1 cellular context compared by ENCODE assay signal in genomic region chr2:128309341-128310093, GRCh38.
A peak's percentile ranks its signal among the peaks of the same experiment; 100 is the strongest.
TF ChIP-seq lines count a peak whose summit lies in the region.

No MANE protein-coding gene starts in this region.

TF ChIP-seq in HepG2, 621 proteins besides CTCF, POLR2A, EP300 and RAD21 (continued from another document and continues in another):
- TF ChIP-seq, protein P1, sequence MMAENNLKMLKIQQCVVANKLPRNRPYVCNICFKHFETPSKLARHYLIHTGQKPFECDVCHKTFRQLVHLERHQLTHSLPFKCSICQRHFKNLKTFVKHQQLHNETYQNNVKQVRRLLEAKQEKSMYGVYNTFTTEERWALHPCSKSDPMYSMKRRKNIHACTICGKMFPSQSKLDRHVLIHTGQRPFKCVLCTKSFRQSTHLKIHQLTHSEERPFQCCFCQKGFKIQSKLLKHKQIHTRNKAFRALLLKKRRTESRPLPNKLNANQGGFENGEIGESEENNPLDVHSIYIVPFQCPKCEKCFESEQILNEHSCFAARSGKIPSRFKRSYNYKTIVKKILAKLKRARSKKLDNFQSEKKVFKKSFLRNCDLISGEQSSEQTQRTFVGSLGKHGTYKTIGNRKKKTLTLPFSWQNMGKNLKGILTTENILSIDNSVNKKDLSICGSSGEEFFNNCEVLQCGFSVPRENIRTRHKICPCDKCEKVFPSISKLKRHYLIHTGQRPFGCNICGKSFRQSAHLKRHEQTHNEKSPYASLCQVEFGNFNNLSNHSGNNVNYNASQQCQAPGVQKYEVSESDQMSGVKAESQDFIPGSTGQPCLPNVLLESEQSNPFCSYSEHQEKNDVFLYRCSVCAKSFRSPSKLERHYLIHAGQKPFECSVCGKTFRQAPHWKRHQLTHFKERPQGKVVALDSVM (CRISPR knock-in tag; IDR thresholded peaks at IDR 0.05), result peak; percentile 76; the same call in 1 of the 2 replicates
- TF ChIP-seq ARID2 (CRISPR knock-in tag; IDR thresholded peaks at IDR 0.05; ENCODE audit: borderline replicate concordance) (peak; percentile 100), ZNF660 (CRISPR knock-in tag; IDR thresholded peaks at IDR 0.05; ENCODE audit: borderline replicate concordance, low read depth) (peak; percentile 95; the same call in 1 of the 2 replicates), KDM5A (IDR thresholded peaks at IDR 0.05; ENCODE audit: borderline replicate concordance, low read length) (no peak), ZIK1 (CRISPR knock-in tag; IDR thresholded peaks at IDR 0.05; ENCODE audit: borderline replicate concordance, low read depth) (peak; percentile 89; the same call in 1 of the 2 replicates), THRA (CRISPR knock-in tag; IDR thresholded peaks at IDR 0.05; ENCODE audit: borderline replicate concordance) (peak; percentile 98), ZNF761 (CRISPR knock-in tag; conservative IDR thresholded peaks at IDR 0.05) (peak; percentile 98), IKZF5 (CRISPR knock-in tag; IDR thresholded peaks at IDR 0.05) (peak; percentile 99), SALL2 (CRISPR knock-in tag; IDR thresholded peaks at IDR 0.05) (peak; percentile 74; the same call in 1 of the 2 replicates), MEIS1 (CRISPR knock-in tag; IDR thresholded peaks at IDR 0.05; ENCODE audit: borderline replicate concordance) (peak; percentile 97; the same call in 1 of the 2 replicates), ZNF619 (CRISPR knock-in tag; IDR thresholded peaks at IDR 0.05) (peak; percentile 92), ZNF232 (CRISPR knock-in tag; IDR thresholded peaks at IDR 0.05; ENCODE audit: borderline replicate concordance) (peak; percentile 99), ZNF556 (CRISPR knock-in tag; IDR thresholded peaks at IDR 0.05; ENCODE audit: borderline replicate concordance) (peak; percentile 95), YEATS4 (CRISPR knock-in tag; IDR thresholded peaks at IDR 0.05; ENCODE audit: borderline replicate concordance) (peak; percentile 91), TEAD2 (CRISPR knock-in tag; IDR thresholded peaks at IDR 0.05) (peak; percentile 93), ARHGAP35 (CRISPR knock-in tag; IDR thresholded peaks at IDR 0.05; ENCODE audit: borderline replicate concordance) (peak; percentile 93; the same call in 1 of the 2 replicates), TOE1 (CRISPR knock-in tag; IDR thresholded peaks at IDR 0.05) (peak; percentile 98), NONO (IDR thresholded peaks at IDR 0.05) (no peak), NONO (CRISPR knock-in tag; conservative IDR thresholded peaks at IDR 0.05) (peak; percentile 87), ZKSCAN1 (IDR thresholded peaks at IDR 0.05; ENCODE audit: low read length) (no peak; the same call in 1 of the 2 replicates), ZNF24 (IDR thresholded peaks at IDR 0.05) (peak; percentile 45; the same call in 1 of the 2 replicates), IRF2 (CRISPR knock-in tag; IDR thresholded peaks at IDR 0.05) (peak; percentile 99), ZNF839 (CRISPR knock-in tag; IDR thresholded peaks at IDR 0.05; ENCODE audit: borderline replicate concordance) (peak; percentile 97), KDM3A (CRISPR knock-in tag; IDR thresholded peaks at IDR 0.05; ENCODE audit: low read depth) (peak; percentile 95), KAT2B (IDR thresholded peaks at IDR 0.05; ENCODE audit: borderline replicate concordance, low read depth, low read length) (no peak), IRF1 (CRISPR knock-in tag; IDR thresholded peaks at IDR 0.05; ENCODE audit: low read depth) (no peak; the same call in none of the 2 replicates), TAF1 (CRISPR knock-in tag; IDR thresholded peaks at IDR 0.05) (peak; percentile 69; the same call in 1 of the 2 replicates), ATRX (CRISPR knock-in tag; IDR thresholded peaks at IDR 0.05; ENCODE audit: borderline replicate concordance) (no peak), ZNF343 (CRISPR knock-in tag; IDR thresholded peaks at IDR 0.05) (peak; percentile 98), ZNF160 (CRISPR knock-in tag; IDR thresholded peaks at IDR 0.05) (peak; percentile 95), ZFP36 (IDR thresholded peaks at IDR 0.05; ENCODE audit: borderline replicate concordance, low read depth, low read length, partially characterized antibody) (no peak), CENPBD1 (CRISPR knock-in tag; IDR thresholded peaks at IDR 0.05; ENCODE audit: borderline replicate concordance, low read depth) (peak; percentile 93), SRY (CRISPR knock-in tag; IDR thresholded peaks at IDR 0.05) (peak; percentile 98), NR1H2 (CRISPR knock-in tag; IDR thresholded peaks at IDR 0.05; ENCODE audit: borderline replicate concordance, low read depth) (peak; percentile 97), ZNF432 (CRISPR knock-in tag; IDR thresholded peaks at IDR 0.05; ENCODE audit: borderline replicate concordance) (no peak), TARDBP (CRISPR knock-in tag; IDR thresholded peaks at IDR 0.05) (peak; percentile 99), ZNF501 (CRISPR knock-in tag; IDR thresholded peaks at IDR 0.05) (peak; percentile 100), RFX5 (IDR thresholded peaks at IDR 0.05; ENCODE audit: low read depth, low read length) (no peak), ZNF18 (CRISPR knock-in tag; IDR thresholded peaks at IDR 0.05; ENCODE audit: insufficient replicate concordance) (peak; percentile 60), ZKSCAN5 (CRISPR knock-in tag; IDR thresholded peaks at IDR 0.05) (peak; percentile 79), ZSCAN20 (CRISPR knock-in tag; IDR thresholded peaks at IDR 0.05; ENCODE audit: borderline replicate concordance) (0 out of 2 replicates have a peak, but pooled peaks have one; percentile 57), SSRP1 (CRISPR knock-in tag; IDR thresholded peaks at IDR 0.05) (peak; percentile 96; the same call in 1 of the 2 replicates)
- TF ChIP-seq, protein P2, sequence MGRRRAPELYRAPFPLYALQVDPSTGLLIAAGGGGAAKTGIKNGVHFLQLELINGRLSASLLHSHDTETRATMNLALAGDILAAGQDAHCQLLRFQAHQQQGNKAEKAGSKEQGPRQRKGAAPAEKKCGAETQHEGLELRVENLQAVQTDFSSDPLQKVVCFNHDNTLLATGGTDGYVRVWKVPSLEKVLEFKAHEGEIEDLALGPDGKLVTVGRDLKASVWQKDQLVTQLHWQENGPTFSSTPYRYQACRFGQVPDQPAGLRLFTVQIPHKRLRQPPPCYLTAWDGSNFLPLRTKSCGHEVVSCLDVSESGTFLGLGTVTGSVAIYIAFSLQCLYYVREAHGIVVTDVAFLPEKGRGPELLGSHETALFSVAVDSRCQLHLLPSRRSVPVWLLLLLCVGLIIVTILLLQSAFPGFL (CRISPR knock-in tag; IDR thresholded peaks at IDR 0.05), result no peak
- TF ChIP-seq, protein P3, sequence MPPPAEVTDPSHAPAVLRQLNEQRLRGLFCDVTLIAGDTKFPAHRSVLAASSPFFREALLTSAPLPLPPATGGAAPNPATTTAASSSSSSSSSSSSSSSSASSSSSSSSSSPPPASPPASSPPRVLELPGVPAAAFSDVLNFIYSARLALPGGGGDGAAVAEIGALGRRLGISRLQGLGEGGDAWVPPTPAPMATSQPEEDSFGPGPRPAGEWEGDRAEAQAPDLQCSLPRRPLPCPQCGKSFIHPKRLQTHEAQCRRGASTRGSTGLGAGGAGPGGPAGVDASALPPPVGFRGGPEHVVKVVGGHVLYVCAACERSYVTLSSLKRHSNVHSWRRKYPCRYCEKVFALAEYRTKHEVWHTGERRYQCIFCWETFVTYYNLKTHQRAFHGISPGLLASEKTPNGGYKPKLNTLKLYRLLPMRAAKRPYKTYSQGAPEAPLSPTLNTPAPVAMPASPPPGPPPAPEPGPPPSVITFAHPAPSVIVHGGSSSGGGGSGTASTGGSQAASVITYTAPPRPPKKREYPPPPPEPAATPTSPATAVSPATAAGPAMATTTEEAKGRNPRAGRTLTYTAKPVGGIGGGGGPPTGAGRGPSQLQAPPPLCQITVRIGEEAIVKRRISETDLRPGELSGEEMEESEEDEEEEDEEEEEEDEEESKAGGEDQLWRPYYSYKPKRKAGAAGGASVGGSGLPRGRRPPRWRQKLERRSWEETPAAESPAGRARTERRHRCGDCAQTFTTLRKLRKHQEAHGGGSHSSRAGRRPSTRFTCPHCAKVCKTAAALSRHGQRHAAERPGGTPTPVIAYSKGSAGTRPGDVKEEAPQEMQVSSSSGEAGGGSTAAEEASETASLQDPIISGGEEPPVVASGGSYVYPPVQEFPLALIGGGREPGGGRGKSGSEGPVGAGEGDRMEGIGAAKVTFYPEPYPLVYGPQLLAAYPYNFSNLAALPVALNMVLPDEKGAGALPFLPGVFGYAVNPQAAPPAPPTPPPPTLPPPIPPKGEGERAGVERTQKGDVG (CRISPR knock-in tag; IDR thresholded peaks at IDR 0.05; ENCODE audit: borderline replicate concordance), result peak; percentile 99
- TF ChIP-seq, protein P4, sequence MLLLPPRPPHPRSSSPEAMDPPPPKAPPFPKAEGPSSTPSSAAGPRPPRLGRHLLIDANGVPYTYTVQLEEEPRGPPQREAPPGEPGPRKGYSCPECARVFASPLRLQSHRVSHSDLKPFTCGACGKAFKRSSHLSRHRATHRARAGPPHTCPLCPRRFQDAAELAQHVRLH (CRISPR knock-in tag; IDR thresholded peaks at IDR 0.05; ENCODE audit: borderline replicate concordance, low read depth), result peak; percentile 100; the same call in 1 of the 2 replicates
- TF ChIP-seq, protein P5, sequence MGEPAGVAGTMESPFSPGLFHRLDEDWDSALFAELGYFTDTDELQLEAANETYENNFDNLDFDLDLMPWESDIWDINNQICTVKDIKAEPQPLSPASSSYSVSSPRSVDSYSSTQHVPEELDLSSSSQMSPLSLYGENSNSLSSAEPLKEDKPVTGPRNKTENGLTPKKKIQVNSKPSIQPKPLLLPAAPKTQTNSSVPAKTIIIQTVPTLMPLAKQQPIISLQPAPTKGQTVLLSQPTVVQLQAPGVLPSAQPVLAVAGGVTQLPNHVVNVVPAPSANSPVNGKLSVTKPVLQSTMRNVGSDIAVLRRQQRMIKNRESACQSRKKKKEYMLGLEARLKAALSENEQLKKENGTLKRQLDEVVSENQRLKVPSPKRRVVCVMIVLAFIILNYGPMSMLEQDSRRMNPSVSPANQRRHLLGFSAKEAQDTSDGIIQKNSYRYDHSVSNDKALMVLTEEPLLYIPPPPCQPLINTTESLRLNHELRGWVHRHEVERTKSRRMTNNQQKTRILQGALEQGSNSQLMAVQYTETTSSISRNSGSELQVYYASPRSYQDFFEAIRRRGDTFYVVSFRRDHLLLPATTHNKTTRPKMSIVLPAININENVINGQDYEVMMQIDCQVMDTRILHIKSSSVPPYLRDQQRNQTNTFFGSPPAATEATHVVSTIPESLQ (CRISPR knock-in tag; conservative IDR thresholded peaks at IDR 0.05), result peak; percentile 72
- TF ChIP-seq, protein P6, sequence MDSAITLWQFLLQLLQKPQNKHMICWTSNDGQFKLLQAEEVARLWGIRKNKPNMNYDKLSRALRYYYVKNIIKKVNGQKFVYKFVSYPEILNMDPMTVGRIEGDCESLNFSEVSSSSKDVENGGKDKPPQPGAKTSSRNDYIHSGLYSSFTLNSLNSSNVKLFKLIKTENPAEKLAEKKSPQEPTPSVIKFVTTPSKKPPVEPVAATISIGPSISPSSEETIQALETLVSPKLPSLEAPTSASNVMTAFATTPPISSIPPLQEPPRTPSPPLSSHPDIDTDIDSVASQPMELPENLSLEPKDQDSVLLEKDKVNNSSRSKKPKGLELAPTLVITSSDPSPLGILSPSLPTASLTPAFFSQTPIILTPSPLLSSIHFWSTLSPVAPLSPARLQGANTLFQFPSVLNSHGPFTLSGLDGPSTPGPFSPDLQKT (CRISPR knock-in tag; IDR thresholded peaks at IDR 0.05; ENCODE audit: borderline replicate concordance), result no peak
- TF ChIP-seq, protein P7, sequence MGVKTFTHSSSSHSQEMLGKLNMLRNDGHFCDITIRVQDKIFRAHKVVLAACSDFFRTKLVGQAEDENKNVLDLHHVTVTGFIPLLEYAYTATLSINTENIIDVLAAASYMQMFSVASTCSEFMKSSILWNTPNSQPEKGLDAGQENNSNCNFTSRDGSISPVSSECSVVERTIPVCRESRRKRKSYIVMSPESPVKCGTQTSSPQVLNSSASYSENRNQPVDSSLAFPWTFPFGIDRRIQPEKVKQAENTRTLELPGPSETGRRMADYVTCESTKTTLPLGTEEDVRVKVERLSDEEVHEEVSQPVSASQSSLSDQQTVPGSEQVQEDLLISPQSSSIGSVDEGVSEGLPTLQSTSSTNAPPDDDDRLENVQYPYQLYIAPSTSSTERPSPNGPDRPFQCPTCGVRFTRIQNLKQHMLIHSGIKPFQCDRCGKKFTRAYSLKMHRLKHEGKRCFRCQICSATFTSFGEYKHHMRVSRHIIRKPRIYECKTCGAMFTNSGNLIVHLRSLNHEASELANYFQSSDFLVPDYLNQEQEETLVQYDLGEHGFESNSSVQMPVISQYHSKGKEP (CRISPR knock-in tag; IDR thresholded peaks at IDR 0.05), result peak; percentile 49; the same call in 1 of the 2 replicates
